7 cellular contexts compared by ENCODE assay signal in the genomic region with DNA sequence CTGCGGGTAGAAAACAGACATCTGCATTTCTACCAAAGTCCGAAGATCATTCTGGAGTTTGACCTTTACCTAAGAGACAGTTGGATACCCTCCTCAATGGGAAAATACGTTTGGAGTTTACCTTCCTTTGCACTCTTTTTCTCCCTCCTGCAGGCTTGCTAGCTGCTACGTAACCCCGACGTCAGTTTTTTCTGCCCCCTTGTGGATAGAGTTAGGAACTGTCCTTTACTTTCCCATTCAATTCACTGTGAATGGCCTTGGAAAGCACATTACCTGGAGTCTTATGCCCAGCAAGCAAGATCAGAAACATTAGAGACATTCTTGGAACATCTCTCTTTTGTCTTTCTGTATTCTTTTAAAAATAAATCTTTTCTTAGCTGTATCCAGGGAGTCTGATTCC.
DNase-seq lines count a peak whose midpoint lies in the region; ATAC-seq, FAIRE-seq and TF ChIP-seq lines count a peak whose summit lies in the region.

No MANE protein-coding gene starts in this region.

- no peak overlapping the region for H3K4me3 ChIP-seq in foreskin fibroblast (ENCODE audit: low read depth in 1 of 2, low read length in 2 of 2)

- FAIRE-seq in colon (lab: Jason Lieb, UNC), result peak; percentile 43

- TF ChIP-seq CTCF in GM10266 (IDR thresholded peaks at IDR 0.05; ENCODE audit: control insufficient read depth, insufficient read depth, low read depth, missing control alignments) (peak; percentile 20), foreskin fibroblast (IDR thresholded peaks at IDR 0.05; ENCODE audit: low read depth, low read length) (no peak)

- ATAC-seq in GM21528 (IDR thresholded peaks at IDR 0.05; ENCODE audit: low FRiP score, unreplicated experiment), result peak; percentile 54
- no peak for ATAC-seq in GM21619 (IDR thresholded peaks at IDR 0.05; ENCODE audit: unreplicated experiment)

- DNase-seq in GM10266 (ENCODE audit: extremely low spot score), result no peak
- DNase-seq in NCI-H1105 (lab: John Stamatoyannopoulos, UW), result peak; percentile 3
- DNase-seq in retina, result peak; percentile 42
- no peak for DNase-seq in foreskin fibroblast

Comparison
In these comparisons a context has a peak if more than half of its experiments do, and no peak if none do; other contexts are left out.
1. DNase-seq: peak in NCI-H1105 (single experiment) and retina (single experiment); none in GM10266 (single experiment) and foreskin fibroblast (0 of 2).